ENCODE assay signal across 8 cellular contexts in the genomic region with DNA sequence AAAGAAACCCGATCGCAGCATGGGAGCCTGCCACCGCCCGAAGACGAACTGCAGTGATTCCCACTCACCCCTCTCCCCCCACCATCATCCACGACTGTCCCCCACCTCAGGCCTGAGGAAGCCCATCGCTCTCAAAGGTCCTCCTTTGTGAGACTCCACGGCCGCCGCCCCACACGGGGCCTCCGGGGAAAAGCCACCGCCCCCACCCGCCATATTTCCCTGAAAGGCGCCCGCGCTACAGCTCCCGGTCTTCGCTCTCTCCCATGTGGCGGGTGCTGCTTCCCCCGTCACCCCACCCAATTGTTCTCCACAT. TPM values are rescaled to one million over a fixed set of nuclear protein-coding genes. Genes with fewer than 3 reads are reported as not detected.
DNase-seq lines count a peak whose midpoint lies in the region; ATAC-seq, FAIRE-seq and TF ChIP-seq lines count a peak whose summit lies in the region.

No MANE protein-coding gene starts in this region.

- H3K79me2 ChIP-seq in GM23248 (ENCODE audit: insufficient read depth) = peaks cover 57% of the 10 kb centered on the region
- H3K79me2 ChIP-seq in H1 (ENCODE audit: control insufficient read depth in 1 of 2, insufficient read depth in 2 of 2, low read length in 2 of 2) = peaks cover 50 to 55% of the 10 kb centered on the region in 2 experiments

- peak overlapping the region; percentile 70 for H2BK12ac ChIP-seq in H1 (ENCODE audit: low read depth, low read length)

- intact Hi-C loops in CD14-positive monocyte (cut with micrococcal nuclease) = loop anchor here in 1 of 2 donors (5.0 kb wide), 1 partner anchor 37 kb away; no protein-coding TSS in a partner anchor

- H3K9me3 Mint-ChIP-seq in CD14-positive monocyte = no peaks in the 10 kb centered on the region

- H3K9ac ChIP-seq in GM23248 = peak overlapping the region; percentile 98
- peak overlapping the region; percentile 86 to 99 (median 94) for H3K9ac ChIP-seq in H1 (replicated peaks in 1 of 4; ENCODE audit: extremely low read depth in 1 of 4, low read depth in 3 of 4, low read length in 3 of 4)

- H2BK5ac ChIP-seq in H1 (ENCODE audit: low read depth, low read length) = peak overlapping the region; percentile 98

- H3K56ac ChIP-seq in H1 (replicated peaks; ENCODE audit: insufficient read length, low read depth, low read length) = peak overlapping the region; percentile 98

- H3K18ac ChIP-seq in H1 (ENCODE audit: extremely low read depth, low read length) = peak overlapping the region; percentile 96

- H4K8ac ChIP-seq in H1 (ENCODE audit: extremely low read depth, insufficient read depth, low read length) = peak overlapping the region; percentile 100

- peak overlapping the region; percentile 97 to 99 (median 99) for H3K27ac Mint-ChIP-seq in CD14-positive monocyte

- no peaks in the 10 kb centered on the region; the same call in 1 of the 2 replicates for H3K79me1 ChIP-seq in H1 (ENCODE audit: low read depth, low read length)

- no peak overlapping the region for H2BK20ac ChIP-seq in H1 (ENCODE audit: low read length)

- peaks cover 7% of the 10 kb centered on the region; the same call in 1 of the 2 replicates for H3K23me2 ChIP-seq in H1 (ENCODE audit: low read depth, low read length)

- POLR2A ChIA-PET in RWPE1 (lab: Yijun Ruan, JAX; ENCODE audit: low non-redundant PET) = no interaction called here
- POLR2A ChIA-PET in H1 (lab: Charles Lee; ENCODE audit: partially characterized antibody) = interaction anchor here (0.6 to 4.5 kb wide), 22 partner anchors 8 to 307 kb away, joined by 3 to 24 read pairs (median 6); partner anchors contain the start of gene CRK

- CTCF ChIA-PET in RWPE1 (lab: Yijun Ruan, JAX) (interaction anchor here (0.6 to 0.7 kb wide), 2 partner anchors 62 to 247 kb away, joined by 3 to 4 read pairs; no protein-coding TSS in a partner anchor), H1 (lab: Charles Lee; ENCODE audit: partially characterized antibody) (no interaction called here)

- WGBS in GM23248 (ENCODE audit: low coverage in 1 of 2, low lambda C conversion rate in 2 of 2, missing lambda C conversion rate in 2 of 2), 2 experiments = 0 to 1% methylated on average over 17 to 21 of the region's 21 CpGs
- 0% methylated on average over 6 of the region's 21 CpGs; no CpG with 5 or more reads in 1 of the 2 experiments for WGBS in H1 (ENCODE audit: extremely low coverage in 1 of 2, insufficient coverage in 1 of 2, insufficient read length in 1 of 2, insufficient replicate concordance in 2 of 2, low coverage in 1 of 2, low lambda C conversion rate in 2 of 2, missing lambda C conversion rate in 1 of 2), 2 experiments

- peak overlapping the region; percentile 22 for H2BK120ac ChIP-seq in H1 (replicated peaks; ENCODE audit: low read depth, low read length)

- H3K36me3 Mint-ChIP-seq in CD14-positive monocyte = peaks cover 0 to 16% of the 10 kb centered on the region in 2 donors

- H4K5ac ChIP-seq in H1 (ENCODE audit: insufficient read length, low read depth, low read length) = peak overlapping the region; percentile 88

- TF ChIP-seq CTCF in CD14-positive monocyte (IDR thresholded peaks at IDR 0.05) (no peak), RWPE1 (conservative IDR thresholded peaks at IDR 0.05; ENCODE audit: low read depth) (no peak), H1 (IDR thresholded peaks at IDR 0.05; ENCODE audit: control extremely low read depth in 1 of 3, insufficient read depth in 1 of 3, low read depth in 1 of 3, low read length in 3 of 3) (no peak)

- H2BK15ac ChIP-seq in H1 (ENCODE audit: low read length) = no peak overlapping the region

- H3K4me1 ChIP-seq in GM23248 (ENCODE audit: insufficient read depth) = peaks cover 17% of the 10 kb centered on the region
- peaks cover 0 to 5% (median 3%) of the 10 kb centered on the region in 4 experiments; a peak in 6 of 7 replicates for H3K4me1 ChIP-seq in H1 (replicated peaks in 1 of 4; ENCODE audit: control insufficient read depth in 3 of 4, insufficient read depth in 4 of 4, low read length in 3 of 4)
- H3K4me1 ChIP-seq in muscle layer of duodenum (ENCODE audit: control insufficient read depth in 1 of 2, insufficient read depth in 2 of 2, low read length in 2 of 2) = peaks cover 5 to 37% of the 10 kb centered on the region in 2 donors

- no peaks in the 10 kb centered on the region for H3K9me3 ChIP-seq in GM23248 (ENCODE audit: low read depth)
- H3K9me3 ChIP-seq in H1 (ENCODE audit: insufficient read depth in 2 of 2, low read depth in 1 of 2, low read length in 1 of 2) = no peaks in the 10 kb centered on the region
- no peaks in the 10 kb centered on the region for H3K9me3 ChIP-seq in muscle layer of duodenum (ENCODE audit: control insufficient read depth in 1 of 2, low read length in 2 of 2)

- peak overlapping the region; percentile 91 for H2AK5ac ChIP-seq in H1 (ENCODE audit: low read depth, low read length)

- H4K91ac ChIP-seq in H1 (replicated peaks; ENCODE audit: insufficient read length, low read length) = peak overlapping the region; percentile 94

- peak in 1 of 2 experiments; percentile 52; a peak in 1 of 3 replicates for TF ChIP-seq POLR2A in H1 (IDR thresholded peaks at IDR 0.05; ENCODE audit: control extremely low read depth in 1 of 2, low read depth in 2 of 2, low read length in 2 of 2)

- H3K4me1 Mint-ChIP-seq in CD14-positive monocyte = peaks cover 36% of the 10 kb centered on the region

- H3K9me2 ChIP-seq in GM23248 (ENCODE audit: insufficient read depth) = no peaks in the 10 kb centered on the region

- H3K4ac ChIP-seq in H1 (replicated peaks; ENCODE audit: insufficient read length, low read depth, low read length) = peak overlapping the region; percentile 46

- H4K20me1 ChIP-seq in GM23248 (ENCODE audit: insufficient read depth) (peaks cover 30% of the 10 kb centered on the region), H1 (replicated peaks in 1 of 2; ENCODE audit: control insufficient read depth in 1 of 2, insufficient read depth in 2 of 2, low read length in 2 of 2) (peaks cover 13 to 15% of the 10 kb centered on the region in 2 experiments)

- H3K36me3 ChIP-seq in GM23248 (ENCODE audit: low read depth) (no peaks in the 10 kb centered on the region), H1 (ENCODE audit: control insufficient read depth in 2 of 4, insufficient read depth in 4 of 4, low read length in 3 of 4) (no peaks in the 10 kb centered on the region; a peak in 1 of 8 replicates), muscle layer of duodenum (ENCODE audit: control insufficient read depth in 1 of 2, insufficient read depth in 2 of 2, low read length in 2 of 2) (peaks cover 0 to 12% of the 10 kb centered on the region in 2 donors)

- H3K27ac ChIP-seq in GM23248 = peak overlapping the region; percentile 96
- peak overlapping the region; percentile 92 for H3K27ac ChIP-seq in RWPE1
- H3K27ac ChIP-seq in H1 (ENCODE audit: low read depth, low read length) = peak overlapping the region; percentile 98
- H3K27ac ChIP-seq in muscle layer of duodenum (ENCODE audit: low read length) = peak overlapping the region; percentile 95

- TF ChIP-seq EP300 in H1 (IDR thresholded peaks at IDR 0.05; ENCODE audit: borderline replicate concordance in 1 of 2, low read depth in 2 of 2, low read length in 2 of 2) = no peak

- FAIRE-seq in H1 (lab: Jason Lieb, UNC) (no peak), urothelium cell line (lab: Jason Lieb, UNC) (no peak)

- H2AFZ ChIP-seq in GM23248 (no peak overlapping the region), H1 (ENCODE audit: low read length) (no peak overlapping the region)

- H3K4me2 ChIP-seq in GM23248 (ENCODE audit: unreplicated experiment) (peak overlapping the region; percentile 98), H1 (ENCODE audit: insufficient read depth in 1 of 2, low read depth in 2 of 2, low read length in 2 of 2) (peak overlapping the region; percentile 82 to 92; a peak in 3 of 4 replicates)

- H3K23ac ChIP-seq in H1 (ENCODE audit: insufficient read length) = no peak overlapping the region

- in situ Hi-C loops in GM23248 (cut with MboI) = no loop called here

- H3K27me3 ChIP-seq in GM23248 (replicated peaks; ENCODE audit: insufficient read depth) (no peaks in the 10 kb centered on the region), H1 (replicated peaks in 1 of 4; ENCODE audit: control insufficient read depth in 3 of 4, extremely low read depth in 1 of 4, insufficient read depth in 3 of 4, low read length in 3 of 4) (no peaks in the 10 kb centered on the region; a peak in 1 of 7 replicates), muscle layer of duodenum (ENCODE audit: low read depth, low read length) (no peaks in the 10 kb centered on the region)

- peaks cover 2 to 9% (median 3%) of the 10 kb centered on the region in 3 donors for H3K27me3 Mint-ChIP-seq in CD14-positive monocyte (ENCODE audit: low read depth in 3 of 3)

- peaks cover 26% of the 10 kb centered on the region for H3F3A ChIP-seq in GM23248 (ENCODE audit: insufficient read depth)

- H3K14ac ChIP-seq in H1 (ENCODE audit: insufficient read length) = no peak overlapping the region

- no peak for ATAC-seq in HG03571 (IDR thresholded peaks at IDR 0.05; ENCODE audit: unreplicated experiment)

- TF ChIP-seq RAD21 in H1 (IDR thresholded peaks at IDR 0.05 in 1 of 2, conservative IDR thresholded peaks at IDR 0.05 in 1 of 2; ENCODE audit: low read depth in 2 of 2, low read length in 2 of 2) = no peak

- H3K4me3 ChIP-seq in GM23248 (peak overlapping the region; percentile 99), H1 (ENCODE audit: extremely low read depth in 1 of 4, insufficient read depth in 2 of 4, low read depth in 3 of 4, low read length in 4 of 4) (peak overlapping the region; percentile 74 to 100 (median 97)), muscle layer of duodenum (ENCODE audit: low read depth in 1 of 2, low read length in 2 of 2) (peak overlapping the region; percentile 86 to 92)

- H3K4me3 Mint-ChIP-seq in CD14-positive monocyte = peak overlapping the region; percentile 96 to 97

- peak; percentile 57 for DNase-seq in CD14-positive monocyte (ENCODE audit: low spot score)
- DNase-seq in GM23248 = no peak
- DNase-seq in RWPE1 (ENCODE audit: low spot score) = no peak
- DNase-seq in H1 (ENCODE audit: low read depth in 1 of 2, low spot score in 2 of 2) = no peak
- DNase-seq in urothelium cell line (ENCODE audit: low spot score) = peak; percentile 9
- DNase-seq in central memory CD4-positive, alpha-beta T cell = no peak

RNA-seq across cellular contexts. Expression of gene YWHAE, which starts 0.7 kb away (rescaled TPM):
- polyA plus RNA-seq in CD14-positive monocyte = 100 to 1,000 TPM; 168 to 185 TPM
- total RNA-seq in GM23248 (2014; rRNA removed; shearing (Covaris generic)) = 255 and 287 TPM in 2 replicates
- polyA plus RNA-seq in GM23248 (2016; fragmentation: Nextera tagmentation; extraction: Ambion mirVana) = 599 and 605 TPM in 2 replicates
- total RNA-seq in H1 (2021; fragmentation: NEBNext Ultra II Directional; extraction: Animal tissue kit (Norgen Biotek cat#: 25700)) = 1,186 and 1,198 TPM in 2 replicates
- 366 and 559 TPM in 2 replicates for polyA plus RNA-seq in H1 (2011; rRNA removed)
- 1,113 TPM for polyA plus RNA-seq in H1 (2011; cell fraction: cytosol; rRNA removed)
- polyA plus RNA-seq in H1 (2011; cell fraction: nucleus; rRNA removed) = 216 TPM
- polyA plus RNA-seq in H1 (2012, experiment 1 of 2) = 983 to 1,666 TPM (median 1,204 TPM) in 4 replicates
- 617 TPM for polyA plus RNA-seq in H1 (2012, experiment 2 of 2)
- 631 TPM for polyA plus RNA-seq in H1 (2013, experiment 1 of 2)
- polyA plus RNA-seq in H1 (2013, experiment 2 of 2) = 696 TPM
- polyA minus RNA-seq in H1 (2011; rRNA and poly(A)+ RNA removed) = 566 and 613 TPM in 2 replicates
- polyA minus RNA-seq in H1 (2011; cell fraction: cytosol; rRNA and poly(A)+ RNA removed) = 578 TPM
- 202 TPM for polyA minus RNA-seq in H1 (2011; cell fraction: nucleus; rRNA and poly(A)+ RNA removed)

RNA-seq across cellular contexts. Expression of gene CRK, which starts 56.7 kb away (rescaled TPM):
- polyA plus RNA-seq in CD14-positive monocyte (10 to 100 TPM; 22.3 to 28.0 TPM), GM23248 (2016; fragmentation: Nextera tagmentation; extraction: Ambion mirVana) (86.0 and 93.6 TPM in 2 replicates), H1 (2011; rRNA removed) (25.7 and 32.8 TPM in 2 replicates)
- total RNA-seq in GM23248 (2014; rRNA removed; shearing (Covaris generic)) = 113 and 117 TPM in 2 replicates
- total RNA-seq in H1 (2021; fragmentation: NEBNext Ultra II Directional; extraction: Animal tissue kit (Norgen Biotek cat#: 25700)) = 51.9 and 57.1 TPM in 2 replicates
- polyA plus RNA-seq in H1 (2011; cell fraction: cytosol; rRNA removed) = 40.4 TPM
- polyA plus RNA-seq in H1 (2011; cell fraction: nucleus; rRNA removed) = 10.4 TPM
- 30.5 to 38.1 TPM (median 34.7 TPM) in 4 replicates for polyA plus RNA-seq in H1 (2012, experiment 1 of 2)
- polyA plus RNA-seq in H1 (2012, experiment 2 of 2) = 4.9 TPM
- polyA plus RNA-seq in H1 (2013, experiment 1 of 2) = 27.5 TPM
- polyA plus RNA-seq in H1 (2013, experiment 2 of 2) = 28.4 TPM
- 50.9 and 59.7 TPM in 2 replicates for polyA minus RNA-seq in H1 (2011; rRNA and poly(A)+ RNA removed)
- polyA minus RNA-seq in H1 (2011; cell fraction: cytosol; rRNA and poly(A)+ RNA removed) = 29.9 TPM
- polyA minus RNA-seq in H1 (2011; cell fraction: nucleus; rRNA and poly(A)+ RNA removed) = 17.3 TPM

Comparison
In these comparisons a context has a peak if more than half of its experiments do, and no peak if none do; other contexts are left out.
1. DNase-seq: peak in CD14-positive monocyte (single experiment) and urothelium cell line (single experiment); none in GM23248 (single experiment), RWPE1 (single experiment), H1 (0 of 2) and central memory CD4-positive, alpha-beta T cell (single experiment).
2. Peak in every context shown above with its lines, with median percentiles within 50 percentile points of each other: H3K27ac ChIP-seq and H3K4me3 ChIP-seq.